ENCODE assay signal across 18 cellular contexts in the genomic region with DNA sequence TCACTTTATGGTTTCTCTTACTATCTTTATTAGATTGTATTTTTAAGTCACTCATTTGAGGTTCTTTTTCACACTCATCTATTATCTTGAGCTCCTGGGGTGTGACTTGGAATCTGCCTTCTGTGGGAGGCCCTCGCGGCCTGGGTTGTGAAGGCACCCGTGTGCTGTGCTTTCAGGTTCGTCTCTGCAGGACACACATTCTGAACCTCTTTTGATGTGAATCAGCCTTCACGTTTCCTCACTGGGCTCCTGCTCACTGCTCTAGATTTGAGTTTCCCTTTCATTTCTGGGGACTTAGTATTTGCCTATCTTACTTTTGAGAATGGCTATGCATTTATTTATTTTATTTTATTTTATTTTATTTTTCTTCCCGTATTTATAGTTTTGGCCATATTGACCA.
DNase-seq lines count a peak whose midpoint lies in the region; ATAC-seq and TF ChIP-seq lines count a peak whose summit lies in the region.
"Had no signal": no experiment of that assay in that cellular context is flagged by ENCODE, and none has a peak within 500 bp of the region (broad histone marks: within the 10 kb centered on the region; RNA-seq: fewer than 3 reads in every experiment).

No MANE protein-coding gene starts in this region.

- no peak overlapping the region for H3K4me3 ChIP-seq in choroid plexus epithelial cell (ENCODE audit: low read depth, low read length)
- H3K4me3 ChIP-seq: BLaER1 treated with 17β-estradiol and CSF1 and Interleukin-3, amounts not matched to agents 10 nM and 100 nM; MG63; SK-N-MC had no signal

- ATAC-seq in GM18870 (IDR thresholded peaks at IDR 0.05; ENCODE audit: unreplicated experiment) (peak; percentile 61), HG03432 (IDR thresholded peaks at IDR 0.05; ENCODE audit: unreplicated experiment) (peak; percentile 77), HG02840 (IDR thresholded peaks at IDR 0.05; ENCODE audit: low FRiP score, unreplicated experiment) (no peak), HG03342 (IDR thresholded peaks at IDR 0.05; ENCODE audit: unreplicated experiment) (no peak)
- ATAC-seq: CD8-positive, alpha-beta T cell had no signal

- TF ChIP-seq CTCF in choroid plexus epithelial cell (conservative IDR thresholded peaks at IDR 0.05; ENCODE audit: low read depth, low read length): no peak

- DNase-seq in choroid plexus epithelial cell (ENCODE audit: low read depth) (peak; percentile 1), hepatic stellate cell (ENCODE audit: low spot score) (no peak), GM19238 (ENCODE audit: insufficient read length, low spot score) (no peak)
- DNase-seq: CD8-positive, alpha-beta T cell; DMS53; H7; HFFc6; Kasumi-1; MG63; NCI-H1092; NCI-H2081; SHP77 had no signal

Comparison
In these comparisons a context has a peak if more than half of its experiments do, and no peak if none do; other contexts are left out.
1. ATAC-seq: peak in GM18870 (single experiment) and HG03432 (single experiment); none in HG02840 (single experiment) and HG03342 (single experiment).